ENCODE assay signal across 8 cellular contexts in genomic region chr11:64810271-64810890, GRCh38. TPM values are rescaled to one million over a fixed set of nuclear protein-coding genes. Genes with fewer than 3 reads are reported as not detected.
DNase-seq lines count a peak whose midpoint lies in the region; ATAC-seq and TF ChIP-seq lines count a peak whose summit lies in the region.

Gene MEN1 (minus strand): TSS chr11:64810551. CDS start chr11:64810109, 442 bp downstream.

- peak within 1 kb of the TSS; percentile 88 for H3K27ac Mint-ChIP-seq in T-helper 2 cell treated with Interferon-gamma antibody and Interleukin-4, amounts not matched to agents 5 μg/mL and 100 μg/mL, for 36 hours

- TF ChIP-seq CTCF in GM12865 (IDR thresholded peaks at IDR 0.05; ENCODE audit: insufficient read depth, low read depth, low read length, missing control alignments) (no peak), right atrium auricular region (IDR thresholded peaks at IDR 0.05) (peak in 1 of 2 donors; percentile 22), psoas muscle (IDR thresholded peaks at IDR 0.05) (no peak)

- H3K9me3 Mint-ChIP-seq in T-helper 2 cell treated with Interferon-gamma antibody and Interleukin-4, amounts not matched to agents 5 μg/mL and 100 μg/mL, for 36 hours = no peaks in the 10 kb centered on the region

- peaks cover 17% of the 10 kb centered on the region for H3K36me3 Mint-ChIP-seq in T-helper 2 cell treated with Interferon-gamma antibody and Interleukin-4, amounts not matched to agents 5 μg/mL and 100 μg/mL, for 36 hours (ENCODE audit: low read depth)

- peaks cover 14% of the 10 kb centered on the region for H3K4me1 Mint-ChIP-seq in T-helper 2 cell treated with Interferon-gamma antibody and Interleukin-4, amounts not matched to agents 5 μg/mL and 100 μg/mL, for 36 hours (ENCODE audit: low read depth)

- peak; percentile 59 for ATAC-seq in HG02884 (IDR thresholded peaks at IDR 0.05; ENCODE audit: unreplicated experiment)
- peak; percentile 98 to 99 (median 98) for ATAC-seq in psoas muscle

- H3K4me1 ChIP-seq in right atrium auricular region (peaks cover 0 to 12% of the 10 kb centered on the region in 2 donors), psoas muscle (peaks cover 9% of the 10 kb centered on the region), urinary bladder (ENCODE audit: insufficient read depth) (no peaks in the 10 kb centered on the region)

- intact Hi-C loops in psoas muscle (cut with DNase I) = loop anchor here in 1 of 2 donors (1.0 kb wide), 1 partner anchor 68 kb away; the partner anchor contains the start of gene EHD1

- H3K4me3 ChIP-seq in GM12865 (ENCODE audit: low read depth, low read length) = peak within 1 kb of the TSS; percentile 87
- peak within 1 kb of the TSS; percentile 85 to 90 for H3K4me3 ChIP-seq in right atrium auricular region
- H3K4me3 ChIP-seq in psoas muscle = peak within 1 kb of the TSS; percentile 76
- peak within 1 kb of the TSS; percentile 72 for H3K4me3 ChIP-seq in urinary bladder (ENCODE audit: low read depth, low read length)

- H3K27me3 Mint-ChIP-seq in T-helper 2 cell treated with Interferon-gamma antibody and Interleukin-4, amounts not matched to agents 5 μg/mL and 100 μg/mL, for 36 hours (ENCODE audit: low read depth) = no peaks in the 10 kb centered on the region

- no peaks in the 10 kb centered on the region for H3K27me3 ChIP-seq in right atrium auricular region
- no peaks in the 10 kb centered on the region for H3K27me3 ChIP-seq in psoas muscle (ENCODE audit: insufficient read depth in 3 of 3, low read length in 2 of 3)

- DNase-seq in GM12865 (ENCODE audit: low read depth) (peak; percentile 95), NCI-H187 treated with DMSO at 0.1 percent for 48 hours (lab: John Stamatoyannopoulos, UW) (peak; percentile 76), anterior cingulate cortex (lab: John Stamatoyannopoulos, UW) (peak; percentile 73 to 98 (median 95)), right atrium auricular region (ENCODE audit: low spot score) (peak; percentile 97), psoas muscle (peak; percentile 96 to 98)
- DNase-seq in T-helper 2 cell treated with Interferon-gamma antibody and Interleukin-4, amounts not matched to agents 5 μg/mL and 100 μg/mL, for 36 hours (ENCODE audit: low spot score) = peak; percentile 85

- peak within 1 kb of the TSS; percentile 94 for H3K4me3 Mint-ChIP-seq in T-helper 2 cell treated with Interferon-gamma antibody and Interleukin-4, amounts not matched to agents 5 μg/mL and 100 μg/mL, for 36 hours

- 0% methylated on average over 42 to 46 of the region's 46 CpGs for WGBS in psoas muscle, 3 donors
- WGBS in urinary bladder = under 1% methylated on average over 46 of the region's 46 CpGs

- peaks cover 5% of the 10 kb centered on the region for H3K36me3 ChIP-seq in right atrium auricular region
- peaks cover 0 to 33% of the 10 kb centered on the region in 2 donors for H3K36me3 ChIP-seq in psoas muscle (ENCODE audit: insufficient read depth in 1 of 2, low read depth in 1 of 2)
- no peaks in the 10 kb centered on the region for H3K36me3 ChIP-seq in urinary bladder (ENCODE audit: insufficient read depth)

- H3K9me3 ChIP-seq in right atrium auricular region (no peaks in the 10 kb centered on the region), psoas muscle (no peaks in the 10 kb centered on the region)

- H3K27ac ChIP-seq in right atrium auricular region = peak within 1 kb of the TSS; percentile 72 to 80
- peak within 1 kb of the TSS; percentile 54 for H3K27ac ChIP-seq in psoas muscle
- peak within 1 kb of the TSS; percentile 68 for H3K27ac ChIP-seq in urinary bladder (ENCODE audit: low read depth)

RNA-seq across cellular contexts. Expression of gene MEN1, which starts in this region (rescaled TPM):
- total RNA-seq in right atrium auricular region (1 to 10 TPM; 7.2 to 9.8 TPM), psoas muscle (10 to 100 TPM in 2 of 4 donors, 1 to 10 TPM in 2; 7.2 to 13.5 (median 10.3) TPM), urinary bladder (11.3 TPM)
- polyA plus RNA-seq in psoas muscle (10 to 100 TPM in 2 of 3 donors, 1 to 10 TPM in 1; 8.7 to 21.2 (median 12.9) TPM), urinary bladder (17.4 TPM)

Comparison
In these comparisons a context has a peak if more than half of its experiments do, and no peak if none do; other contexts are left out.
1. Peak in every context shown above with its lines: DNase-seq, ATAC-seq, H3K4me3 ChIP-seq and H3K27ac ChIP-seq.